Comparison of ENCODE assay signal across 15 cellular contexts in the genomic region with DNA sequence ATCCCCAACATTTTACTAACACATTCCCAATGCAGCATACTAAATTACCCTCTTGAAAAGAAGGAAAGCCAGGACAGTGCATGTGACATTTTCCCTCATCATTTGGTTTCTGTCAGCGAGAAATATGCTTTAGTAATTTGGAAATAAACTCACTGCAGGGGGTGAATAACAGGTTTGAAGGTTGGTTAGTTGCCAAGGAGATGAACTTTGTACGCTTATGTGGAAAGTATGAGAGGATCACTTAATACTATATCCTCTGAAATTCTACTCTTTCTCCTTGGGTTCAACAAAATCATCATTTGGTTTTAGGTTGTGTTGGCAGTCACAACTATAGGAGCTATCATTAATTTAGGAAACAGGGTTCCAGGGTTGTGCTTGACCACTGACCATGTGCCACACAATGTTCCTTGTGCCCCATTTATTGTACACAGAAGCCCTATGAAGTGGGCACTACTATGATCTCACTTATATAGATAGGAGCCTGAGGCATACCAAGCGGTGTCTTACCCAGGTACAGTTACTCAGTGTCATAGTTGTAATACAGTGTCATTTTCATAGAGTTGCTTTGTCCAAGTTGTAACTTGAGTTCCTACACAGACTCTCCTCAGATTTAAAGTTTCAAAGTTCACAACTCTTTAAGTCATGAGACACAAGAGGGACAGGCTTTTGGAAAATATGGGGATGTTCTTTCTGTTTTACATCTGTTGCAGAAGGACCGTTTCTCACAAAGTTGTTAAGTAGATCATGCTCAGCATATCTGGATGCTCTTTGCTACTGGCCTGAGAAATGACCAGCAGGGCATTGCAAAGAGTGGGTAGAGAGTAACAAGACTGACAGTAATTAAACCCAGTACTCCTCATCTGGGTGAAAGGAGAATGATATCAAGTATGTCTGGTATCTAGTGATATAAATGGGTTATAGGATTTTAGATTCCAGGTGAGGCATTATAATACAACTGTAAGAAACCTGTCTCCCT.
DNase-seq lines count a peak whose midpoint lies in the region; ATAC-seq and TF ChIP-seq lines count a peak whose summit lies in the region.
"Had no signal": no experiment of that assay in that cellular context is flagged by ENCODE, and none has a peak within 500 bp of the region (broad histone marks: within the 10 kb centered on the region; RNA-seq: fewer than 3 reads in every experiment).

No MANE protein-coding gene starts in this region.

- peaks cover 52 to 90% (median 67%) of the 10 kb centered on the region in 4 donors for H3K4me1 Mint-ChIP-seq in CD4-positive, alpha-beta memory T cell
- peaks cover 25 to 70% (median 57%) of the 10 kb centered on the region in 3 donors for H3K4me1 Mint-ChIP-seq in IgD-negative memory B cell

- no peak overlapping the region for H3K4me2 ChIP-seq in osteoblast (ENCODE audit: insufficient read depth, low read length)

- H3K4me3 ChIP-seq in CD4-positive, alpha-beta memory T cell (ENCODE audit: low read length in 2 of 2): no peak overlapping the region
- H3K4me3 ChIP-seq in choroid plexus epithelial cell (ENCODE audit: low read depth, low read length) (no peak overlapping the region), osteoblast (ENCODE audit: insufficient read depth, low read length) (no peak overlapping the region)
- H3K4me3 ChIP-seq: stomach had no signal

- no peak overlapping the region for H3K27ac ChIP-seq in CD4-positive, alpha-beta memory T cell (ENCODE audit: low read depth, low read length)
- H3K27ac ChIP-seq in osteoblast (ENCODE audit: low read depth, low read length): peak overlapping the region; percentile 45
- H3K27ac ChIP-seq: C4-2B, RWPE1 had no signal

- intact Hi-C loops in CD4-positive, alpha-beta memory T cell (cut with micrococcal nuclease): no loop called here
- intact Hi-C loops in cardiac septum (cut with DNase I): no loop called here

- no peaks in the 10 kb centered on the region for H3K9me3 ChIP-seq in CD4-positive, alpha-beta memory T cell (ENCODE audit: control insufficient read depth in 1 of 2, low read length in 2 of 2)
- no peaks in the 10 kb centered on the region for H3K9me3 ChIP-seq in osteoblast (ENCODE audit: low read depth, low read length)
- H3K9me3 ChIP-seq: stomach had no signal

- H3K27ac Mint-ChIP-seq in CD4-positive, alpha-beta memory T cell: peak overlapping the region in 5 of 7 donors; percentile 12 to 73 (median 46)
- peak overlapping the region in 2 of 3 donors; percentile 31 for H3K27ac Mint-ChIP-seq in IgD-negative memory B cell

- H3K79me2 ChIP-seq in osteoblast (ENCODE audit: insufficient read depth, low read length): peaks cover 98% of the 10 kb centered on the region

- TF ChIP-seq CTCF in choroid plexus epithelial cell (conservative IDR thresholded peaks at IDR 0.05; ENCODE audit: low read depth, low read length): no peak
- TF ChIP-seq CTCF in osteoblast (IDR thresholded peaks at IDR 0.05; ENCODE audit: extremely low read depth, low read depth, low read length): no peak

- H3K27me3 Mint-ChIP-seq in CD4-positive, alpha-beta memory T cell: no peaks in the 10 kb centered on the region
- no peaks in the 10 kb centered on the region for H3K27me3 Mint-ChIP-seq in IgD-negative memory B cell

- no peaks in the 10 kb centered on the region for H3K9me3 Mint-ChIP-seq in CD4-positive, alpha-beta memory T cell
- no peaks in the 10 kb centered on the region for H3K9me3 Mint-ChIP-seq in IgD-negative memory B cell

- CTCF ChIA-PET in CD4-positive, alpha-beta memory T cell (lab: Charles Lee; ENCODE audit: partially characterized antibody): no interaction called here

- POLR2A ChIA-PET in CD4-positive, alpha-beta memory T cell (lab: Charles Lee; ENCODE audit: partially characterized antibody): no interaction called here

- peaks cover 27% of the 10 kb centered on the region for H3K4me1 ChIP-seq in CD4-positive, alpha-beta memory T cell (ENCODE audit: insufficient read depth, low read length)
- peaks cover 31% of the 10 kb centered on the region for H3K4me1 ChIP-seq in osteoblast (ENCODE audit: insufficient read depth, low read length)

- no peak for ATAC-seq in GM18858 (IDR thresholded peaks at IDR 0.05; ENCODE audit: unreplicated experiment)

- H3K27me3 ChIP-seq in CD4-positive, alpha-beta memory T cell (ENCODE audit: insufficient read depth, low read length): no peaks in the 10 kb centered on the region
- no peaks in the 10 kb centered on the region for H3K27me3 ChIP-seq in osteoblast (ENCODE audit: insufficient read depth, low read length)
- H3K27me3 ChIP-seq: stomach had no signal

- H3K36me3 ChIP-seq in CD4-positive, alpha-beta memory T cell (ENCODE audit: insufficient read depth, low read length): no peaks in the 10 kb centered on the region
- peaks cover 17% of the 10 kb centered on the region for H3K36me3 ChIP-seq in osteoblast (ENCODE audit: insufficient read depth, low read length)

- H3K36me3 Mint-ChIP-seq in CD4-positive, alpha-beta memory T cell: peaks cover 28 to 31% of the 10 kb centered on the region in 2 donors
- peaks cover 2% of the 10 kb centered on the region for H3K36me3 Mint-ChIP-seq in IgD-negative memory B cell

- DNase-seq in CD4-positive, alpha-beta memory T cell: no peak
- DNase-seq in choroid plexus epithelial cell (ENCODE audit: low read depth): peak; percentile 88
- DNase-seq in osteoblast (ENCODE audit: insufficient read length, low spot score, missing footprints): no peak
- DNase-seq in NCI-H146 (lab: John Stamatoyannopoulos, UW): no peak
- DNase-seq in NCI-H146 treated with DMSO at 0.1 percent for 48 hours (lab: John Stamatoyannopoulos, UW; ENCODE audit: unreplicated experiment): no peak
- DNase-seq in cardiac septum (ENCODE audit: low spot score): no peak
- DNase-seq: hippocampal formation; MM.1S; stimulated activated CD4-positive, alpha-beta T cell treated with anti-CD3 and anti-CD28 coated beads, Interleukin-4, amount 100 ng/mL, for 1 hour; stomach; T-helper 9 cell had no signal

- H2AFZ ChIP-seq in osteoblast (ENCODE audit: low read length): no peak overlapping the region

- H3K4me3 Mint-ChIP-seq in CD4-positive, alpha-beta memory T cell: no peak overlapping the region
- no peak overlapping the region for H3K4me3 Mint-ChIP-seq in IgD-negative memory B cell

- H4K20me1 ChIP-seq in osteoblast (ENCODE audit: insufficient read depth, low read length): peaks cover 63% of the 10 kb centered on the region
